Comparison of ENCODE assay signal across 9 cellular contexts in genomic region chr2:201149821-201150165, GRCh38. TPM values are rescaled to one million over a fixed set of nuclear protein-coding genes. Genes with fewer than 3 reads are reported as not detected.
DNase-seq lines count a peak whose midpoint lies in the region; ATAC-seq and TF ChIP-seq lines count a peak whose summit lies in the region.
"Not testable (repeated sequence)": the region's sequence is repeated elsewhere in the genome, so short reads cannot be mapped to it uniquely, and the experiment has no call there.
"Had no signal": no experiment of that assay in that cellular context is flagged by ENCODE, and none has a peak within 500 bp of the region (broad histone marks: within the 10 kb centered on the region; RNA-seq: fewer than 3 reads in every experiment).

No MANE protein-coding gene starts in this region.

- H3K36me3 Mint-ChIP-seq in CD14-positive monocyte = peaks cover 64 to 82% of the 10 kb centered on the region in 2 donors
- peaks cover 68 to 69% of the 10 kb centered on the region in 2 donors for H3K36me3 Mint-ChIP-seq in stimulated activated naive B cell treated with anti-CD40 and anti-IgM and Interleukin-4, amounts not matched to agents 10 μg/mL and 1 μg/mL and 100 μg/mL, for 72 hours

- not testable (repeated sequence) for H3K27me3 Mint-ChIP-seq in CD14-positive monocyte (ENCODE audit: low read depth in 3 of 3); stimulated activated naive B cell treated with anti-CD40 and anti-IgM and Interleukin-4, amounts not matched to agents 10 μg/mL and 1 μg/mL and 100 μg/mL, for 72 hours

- H3K27ac Mint-ChIP-seq in CD14-positive monocyte = peak overlapping the region; percentile 84 to 100 (median 99)
- H3K27ac Mint-ChIP-seq in stimulated activated naive B cell treated with anti-CD40 and anti-IgM and Interleukin-4, amounts not matched to agents 10 μg/mL and 1 μg/mL and 100 μg/mL, for 72 hours = peak overlapping the region; percentile 81

- not testable (repeated sequence) for H3K27me3 ChIP-seq in adipocyte (replicated peaks; ENCODE audit: control insufficient read depth, insufficient read depth, low read length)

- TF ChIP-seq CTCF in CD14-positive monocyte (IDR thresholded peaks at IDR 0.05); epithelial cell of esophagus (IDR thresholded peaks at IDR 0.05; ENCODE audit: insufficient read depth, low read depth, low read length, missing control alignments): not testable (repeated sequence)

- peaks cover 55% of the 10 kb centered on the region for H3K4me1 ChIP-seq in adipocyte (ENCODE audit: control insufficient read depth, insufficient read depth, low read length)

- ATAC-seq in stimulated activated naive B cell treated with anti-CD40 and anti-IgM and Interleukin-4, amounts not matched to agents 10 μg/mL and 1 μg/mL and 100 μg/mL, for 72 hours (replicated peaks) = not testable (repeated sequence)

- H3K9me3 ChIP-seq in adipocyte (ENCODE audit: control insufficient read depth, low read length) = not testable (repeated sequence)

- H3K4me1 Mint-ChIP-seq in CD14-positive monocyte = peaks cover 58% of the 10 kb centered on the region
- H3K4me1 Mint-ChIP-seq in stimulated activated naive B cell treated with anti-CD40 and anti-IgM and Interleukin-4, amounts not matched to agents 10 μg/mL and 1 μg/mL and 100 μg/mL, for 72 hours = peaks cover 44 to 56% of the 10 kb centered on the region in 2 donors

- peaks cover 75% of the 10 kb centered on the region for H3K36me3 ChIP-seq in adipocyte (ENCODE audit: control insufficient read depth, insufficient read depth, low read length, severe bottlenecking)

- not testable (repeated sequence) for DNase-seq in CD14-positive monocyte (ENCODE audit: low spot score); stimulated activated naive B cell treated with anti-CD40 and anti-IgM and Interleukin-4, amounts not matched to agents 10 μg/mL and 1 μg/mL and 100 μg/mL, for 72 hours
- DNase-seq in HT1080 (ENCODE audit: low read depth) = peak; percentile 70
- peak; percentile 23 for DNase-seq in SW480 (ENCODE audit: low spot score)
- DNase-seq in adipocyte (ENCODE audit: low read depth) = peak; percentile 21
- peak; percentile 89 for DNase-seq in epithelial cell of esophagus (ENCODE audit: low read depth)
- DNase-seq in iris pigment epithelial cell (ENCODE audit: low read depth) = peak; percentile 69
- DNase-seq in myocyte (ENCODE audit: low read depth) = peak; percentile 76

- not testable (repeated sequence) for H3K4me3 Mint-ChIP-seq in CD14-positive monocyte; stimulated activated naive B cell treated with anti-CD40 and anti-IgM and Interleukin-4, amounts not matched to agents 10 μg/mL and 1 μg/mL and 100 μg/mL, for 72 hours

- intact Hi-C loops in CD14-positive monocyte (cut with micrococcal nuclease) = not testable (repeated sequence)

- H3K9me3 Mint-ChIP-seq in CD14-positive monocyte; stimulated activated naive B cell treated with anti-CD40 and anti-IgM and Interleukin-4, amounts not matched to agents 10 μg/mL and 1 μg/mL and 100 μg/mL, for 72 hours: not testable (repeated sequence)

- H3K9ac ChIP-seq in adipocyte (ENCODE audit: low read length) = peak overlapping the region; percentile 55

- H3K4me3 ChIP-seq in adipocyte (ENCODE audit: low read length) = peak overlapping the region; percentile 12
- H3K4me3 ChIP-seq in epithelial cell of esophagus (ENCODE audit: low read length) = not testable (repeated sequence)

RNA-seq across cellular contexts. Expression of gene CASP10, which starts 33.1 kb away (rescaled TPM):
- polyA plus RNA-seq in CD14-positive monocyte = 10 to 100 TPM; 17.7 to 18.9 TPM
- total RNA-seq in HT1080 (2014; rRNA removed; shearing (Covaris generic)) = 1.5 and 2.0 TPM in 2 replicates
- polyA plus RNA-seq in HT1080 (2015; cell fraction: cytosol; rRNA removed) = 2.9 and 3.5 TPM in 2 replicates
- 6.7 and 9.3 TPM in 2 replicates for polyA plus RNA-seq in HT1080 (2015; cell fraction: nucleus; rRNA removed)
- 0.48 TPM in 1 of 2 replicates, not detected in the other for total RNA-seq in myocyte
- 0.06 TPM for polyA plus RNA-seq in myocyte (2012)
- total RNA-seq: neural crest cell had no signal

RNA-seq across cellular contexts. Expression of gene CFLAR, which starts 33.8 kb away (rescaled TPM):
- 10 to 100 TPM; 79.4 to 79.5 TPM for polyA plus RNA-seq in CD14-positive monocyte
- total RNA-seq in HT1080 (2014; rRNA removed; shearing (Covaris generic)) = 7.4 and 10.5 TPM in 2 replicates
- polyA plus RNA-seq in HT1080 (2015; cell fraction: cytosol; rRNA removed) = 15.0 and 17.9 TPM in 2 replicates
- polyA plus RNA-seq in HT1080 (2015; cell fraction: nucleus; rRNA removed) = 24.2 and 29.3 TPM in 2 replicates
- 45.4 and 54.0 TPM in 2 replicates for total RNA-seq in myocyte
- polyA plus RNA-seq in myocyte (2012) = 32.4 TPM
